ENCODE assay signal across 26 cellular contexts in genomic region chr13:32233062-32233461, GRCh38.
DNase-seq lines count a peak whose midpoint lies in the region; ATAC-seq and TF ChIP-seq lines count a peak whose summit lies in the region.
"Had no signal": no experiment of that assay in that cellular context is flagged by ENCODE, and none has a peak within 500 bp of the region (broad histone marks: within the 10 kb centered on the region; RNA-seq: fewer than 3 reads in every experiment).

No MANE protein-coding gene starts in this region.

- H3K27ac ChIP-seq in liver (ENCODE audit: low read depth in 1 of 2, low read length in 2 of 2) (no peak overlapping the region), right lobe of liver (no peak overlapping the region), esophagus muscularis mucosa (replicated peaks in 1 of 4) (no peak overlapping the region), lower lobe of right lung (no peak overlapping the region)
- H3K27ac ChIP-seq: BLaER1, HL-60 had no signal

- no peak for DNase-seq in right lobe of liver
- DNase-seq in esophagus muscularis mucosa (ENCODE audit: extremely low spot score): peak; percentile 21
- no peak for DNase-seq in left ventricle myocardium superior
- DNase-seq in pons (ENCODE audit: low spot score): peak; percentile 30
- no peak for DNase-seq in stimulated activated CD4-positive, alpha-beta T cell treated with anti-CD3 and anti-CD28 coated beads, Interleukin-1b, Interleukin-23, amount 100 ng/mL, for 48 hours
- DNase-seq in lower lobe of right lung: no peak
- DNase-seq in iPS-NIHi7 (ENCODE audit: extremely low spot score): no peak
- DNase-seq: Caco-2; CD4-positive, alpha-beta T cell; DMS 273 treated with DMSO at 0.1 percent for 48 hours; DND-41; GOT3; MG63; NCI-H1436; NCI-H187 treated with DMSO at 0.1 percent for 48 hours; NCI-H226; NCI-H524; NCI-H82; OCI-M1 had no signal

- ATAC-seq in right lobe of liver (no peak), left ventricle myocardium superior (peak; percentile 70), lower lobe of right lung (no peak)
- ATAC-seq: GM12878, HCT116, HepG2, K562 had no signal

- H3K4me1 ChIP-seq in liver (ENCODE audit: control insufficient read depth in 4 of 4, insufficient read depth in 4 of 4, low read length in 3 of 4) (no peaks in the 10 kb centered on the region), right lobe of liver (no peaks in the 10 kb centered on the region), esophagus muscularis mucosa (peaks cover 6 to 28% (median 22%) of the 10 kb centered on the region in 4 donors), lower lobe of right lung (no peaks in the 10 kb centered on the region)

- peak in 1 of 2 donors; percentile 14 for TF ChIP-seq RAD21 in liver (IDR thresholded peaks at IDR 0.05)

- no peaks in the 10 kb centered on the region for H3K27me3 ChIP-seq in liver (ENCODE audit: control insufficient read depth in 4 of 4, insufficient read depth in 4 of 4, low read length in 3 of 4)
- no peaks in the 10 kb centered on the region for H3K27me3 ChIP-seq in right lobe of liver
- H3K27me3 ChIP-seq in esophagus muscularis mucosa: no peaks in the 10 kb centered on the region
- no peaks in the 10 kb centered on the region for H3K27me3 ChIP-seq in lower lobe of right lung (ENCODE audit: low read depth)
- H3K27me3 ChIP-seq: BLaER1, MG63 had no signal

- TF ChIP-seq EP300 in esophagus muscularis mucosa (IDR thresholded peaks at IDR 0.05): no peak

- H3K9ac ChIP-seq in liver (ENCODE audit: low read depth in 1 of 2, low read length in 2 of 2): no peak overlapping the region
- H3K9ac ChIP-seq: BLaER1 had no signal

- 88% methylated on average over 2 of the region's 2 CpGs for WGBS in liver
- WGBS in right lobe of liver (ENCODE audit: insufficient coverage, low coverage, low lambda C conversion rate, missing lambda C conversion rate): 92% methylated on average over 2 of the region's 2 CpGs
- 76% methylated on average over 2 of the region's 2 CpGs for WGBS in esophagus muscularis mucosa

- H3K36me3 ChIP-seq in liver (ENCODE audit: control insufficient read depth in 4 of 4, insufficient read depth in 3 of 4, low read depth in 1 of 4, low read length in 3 of 4) (peaks cover 3 to 49% (median 17%) of the 10 kb centered on the region in 4 donors), right lobe of liver (peaks cover 0 to 4% (median 1%) of the 10 kb centered on the region in 4 donors), esophagus muscularis mucosa (peaks cover 0 to 67% (median 24%) of the 10 kb centered on the region in 4 donors), lower lobe of right lung (peaks cover 42% of the 10 kb centered on the region)
- H3K36me3 ChIP-seq: MG63 had no signal

- H3K9me3 ChIP-seq in liver (ENCODE audit: control insufficient read depth in 4 of 4, low read length in 3 of 4) (no peaks in the 10 kb centered on the region), right lobe of liver (no peaks in the 10 kb centered on the region), esophagus muscularis mucosa (no peaks in the 10 kb centered on the region), lower lobe of right lung (no peaks in the 10 kb centered on the region)
- H3K9me3 ChIP-seq: Caco-2, MG63 had no signal

- TF ChIP-seq CTCF in liver (IDR thresholded peaks at IDR 0.05; ENCODE audit: low read depth, low read length, missing input control): no peak
- TF ChIP-seq CTCF in right lobe of liver (IDR thresholded peaks at IDR 0.05): no peak
- no peak for TF ChIP-seq CTCF in esophagus muscularis mucosa (IDR thresholded peaks at IDR 0.05)
- no peak for TF ChIP-seq CTCF in lower lobe of right lung (IDR thresholded peaks at IDR 0.05)

- TF ChIP-seq POLR2A in right lobe of liver (IDR thresholded peaks at IDR 0.05) (no peak), esophagus muscularis mucosa (IDR thresholded peaks at IDR 0.05; ENCODE audit: low read depth) (no peak)

- H3K4me3 ChIP-seq in liver (ENCODE audit: low read depth in 1 of 3, low read length in 3 of 3): no peak overlapping the region
- H3K4me3 ChIP-seq in right lobe of liver: no peak overlapping the region
- H3K4me3 ChIP-seq in esophagus muscularis mucosa: no peak overlapping the region
- no peak overlapping the region for H3K4me3 ChIP-seq in lower lobe of right lung
- H3K4me3 ChIP-seq: BLaER1, GM12878, K562, MG63 had no signal

- intact Hi-C loops in right lobe of liver (cut with DNase I) (no loop called here), esophagus muscularis mucosa (cut with DNase I) (no loop called here), left ventricle myocardium superior (cut with micrococcal nuclease) (no loop called here), lower lobe of right lung (cut with DNase I) (no loop called here)

TF ChIP-seq in liver, 16 proteins besides CTCF, POLR2A, EP300 and RAD21:
- TF ChIP-seq NR2F2 (IDR thresholded peaks at IDR 0.05) (peak; percentile 50), MAX (IDR thresholded peaks at IDR 0.05) (no peak), RXRA (IDR thresholded peaks at IDR 0.05) (peak; percentile 22 to 32), HNF4G (IDR thresholded peaks at IDR 0.05) (no peak), TAF1 (conservative IDR thresholded peaks at IDR 0.05) (no peak), JUND (IDR thresholded peaks at IDR 0.05) (no peak), ATF3 (IDR thresholded peaks at IDR 0.05) (no peak), HNF4A (conservative IDR thresholded peaks at IDR 0.05) (no peak), GABPA (IDR thresholded peaks at IDR 0.05 in 1 of 2, conservative IDR thresholded peaks at IDR 0.05 in 1 of 2) (no peak), FOXA1 (IDR thresholded peaks at IDR 0.05) (no peak)
TF ChIP-seq in liver: peak in this region for 2.

Comparison
In these comparisons a context has a peak if more than half of its experiments do, and no peak if none do; other contexts are left out.
1. DNase-seq: peak in esophagus muscularis mucosa (single experiment) and pons (single experiment); none in right lobe of liver (0 of 3), left ventricle myocardium superior (single experiment), stimulated activated CD4-positive, alpha-beta T cell treated with anti-CD3 and anti-CD28 coated beads, Interleukin-1b, Interleukin-23, amount 100 ng/mL, for 48 hours (single experiment), lower lobe of right lung (single experiment) and iPS-NIHi7 (single experiment).